Comparison of ENCODE assay signal across 8 cellular contexts in genomic region chr1:40612345-40612831, GRCh38. TPM values are rescaled to one million over a fixed set of nuclear protein-coding genes. Genes with fewer than 3 reads are reported as not detected.
DNase-seq lines count a peak whose midpoint lies in the region; ATAC-seq and TF ChIP-seq lines count a peak whose summit lies in the region.

No MANE protein-coding gene starts in this region.

- intact Hi-C loops in CD4-positive, alpha-beta T cell (cut with DNase I, micrococcal nuclease): loop anchor here (1.0 to 10.0 kb wide), 7 partner anchors 57 to 390 kb away; no protein-coding TSS in a partner anchor

- no peaks in the 10 kb centered on the region for H3K9me3 ChIP-seq in CD4-positive, alpha-beta T cell (ENCODE audit: control insufficient read depth, low read length)
- no peaks in the 10 kb centered on the region for H3K9me3 ChIP-seq in mesenchymal stem cell (ENCODE audit: control insufficient read depth, low read length)

- H3K79me1 ChIP-seq in mesenchymal stem cell (replicated peaks; ENCODE audit: low read length, poor library complexity, severe bottlenecking): no peaks in the 10 kb centered on the region

- no peak overlapping the region for H2BK12ac ChIP-seq in mesenchymal stem cell (ENCODE audit: low read length in 2 of 2)

- DNase-seq in CD4-positive, alpha-beta T cell: peak; percentile 47 to 69 (median 58)
- DNase-seq in NCI-H748 treated with DMSO at 0.1 percent for 48 hours (lab: John Stamatoyannopoulos, UW): peak; percentile 99
- peak; percentile 69 to 78 for DNase-seq in activated CD4-positive, alpha-beta T cell treated with anti-CD3 and anti-CD28 coated beads, Interleukin-2, amount 50 U/mL, for 48 hours
- peak; percentile 56 for DNase-seq in effector CD4-positive, alpha-beta T cell
- peak; percentile 66 for DNase-seq in mesenchymal stem cell
- peak; percentile 31 to 52 for DNase-seq in stimulated activated CD8-positive, alpha-beta memory T cell treated with anti-CD3 and anti-CD28 coated beads, Interleukin-4, amount 100 ng/mL, for 1 hour (ENCODE audit: low read depth in 2 of 2, low spot score in 1 of 2)

- no peaks in the 10 kb centered on the region for H3K9me3 Mint-ChIP-seq in CD4-positive, alpha-beta T cell

- no peak overlapping the region for H2AFZ ChIP-seq in mesenchymal stem cell (ENCODE audit: low read depth, low read length)

- H3K4me3 ChIP-seq in mesenchymal stem cell (ENCODE audit: insufficient read depth in 1 of 2, low read depth in 1 of 2, low read length in 2 of 2): no peak overlapping the region

- no peaks in the 10 kb centered on the region for H3K27me3 Mint-ChIP-seq in CD4-positive, alpha-beta T cell

- no peak overlapping the region for H2BK5ac ChIP-seq in mesenchymal stem cell (ENCODE audit: low read depth, low read length, poor library complexity, severe bottlenecking)

- H3K4me1 Mint-ChIP-seq in CD4-positive, alpha-beta T cell (ENCODE audit: low read depth): no peaks in the 10 kb centered on the region

- H2BK120ac ChIP-seq in mesenchymal stem cell (ENCODE audit: low read depth, low read length): no peak overlapping the region

- H2BK15ac ChIP-seq in mesenchymal stem cell (ENCODE audit: low read depth, poor library complexity, severe bottlenecking): no peak overlapping the region

- H3K4ac ChIP-seq in mesenchymal stem cell (ENCODE audit: low read depth in 1 of 2, low read length in 2 of 2): no peak overlapping the region

- no peaks in the 10 kb centered on the region for H3K36me3 Mint-ChIP-seq in CD4-positive, alpha-beta T cell (ENCODE audit: low read depth)

- H4K8ac ChIP-seq in mesenchymal stem cell (ENCODE audit: low read length): no peak overlapping the region

- H3K27ac Mint-ChIP-seq in CD4-positive, alpha-beta T cell: no peak overlapping the region

- no peak overlapping the region for H3K14ac ChIP-seq in mesenchymal stem cell (ENCODE audit: low read length in 2 of 2)

- no peak overlapping the region for H3K9ac ChIP-seq in mesenchymal stem cell (ENCODE audit: low read length)

- no peak overlapping the region for H3K4me3 Mint-ChIP-seq in CD4-positive, alpha-beta T cell

- no peak overlapping the region for H3K23ac ChIP-seq in mesenchymal stem cell (ENCODE audit: low read length in 2 of 2)

- H2AK5ac ChIP-seq in mesenchymal stem cell (ENCODE audit: low read length, severe bottlenecking): no peak overlapping the region

- WGBS in mesenchymal stem cell: 40% methylated on average over 11 of the region's 11 CpGs

- H3K36me3 ChIP-seq in mesenchymal stem cell (ENCODE audit: control insufficient read depth in 1 of 2, insufficient read depth in 2 of 2, low read depth in 1 of 2, low read length in 2 of 2): no peaks in the 10 kb centered on the region

- peak; percentile 80 for TF ChIP-seq CTCF in CD4-positive, alpha-beta T cell (IDR thresholded peaks at IDR 0.05)

- no peak overlapping the region for H4K91ac ChIP-seq in mesenchymal stem cell (ENCODE audit: low read length)

- ATAC-seq in CD4-positive, alpha-beta T cell (ENCODE audit: poor library complexity): peak; percentile 90
- ATAC-seq in HG02642 (IDR thresholded peaks at IDR 0.05; ENCODE audit: poor library complexity, unreplicated experiment) (peak; percentile 46), GM18505 (IDR thresholded peaks at IDR 0.05; ENCODE audit: unreplicated experiment) (no peak)

- CTCF ChIA-PET in CD4-positive, alpha-beta T cell (lab: Charles Lee): interaction anchor here (0.6 kb wide), 2 partner anchors 60 to 451 kb away, joined by 3 to 4 read pairs; no protein-coding TSS in a partner anchor

- POLR2A ChIA-PET in CD4-positive, alpha-beta T cell (lab: Charles Lee): no interaction called here

- H3K27me3 ChIP-seq in CD4-positive, alpha-beta T cell (ENCODE audit: control insufficient read depth, insufficient read depth, low read length): no peaks in the 10 kb centered on the region
- H3K27me3 ChIP-seq in mesenchymal stem cell (ENCODE audit: control insufficient read depth in 1 of 2, insufficient read depth in 1 of 2, low read length in 2 of 2): peaks cover 10 to 32% of the 10 kb centered on the region in 2 experiments

- H3K4me1 ChIP-seq in mesenchymal stem cell (ENCODE audit: control insufficient read depth, insufficient read depth, low read depth, low read length): peaks cover 3% of the 10 kb centered on the region

- H3K4me2 ChIP-seq in mesenchymal stem cell (ENCODE audit: low read length, poor library complexity, severe bottlenecking): no peak overlapping the region

- TF ChIP-seq POLR2A in GM18505 (IDR thresholded peaks at IDR 0.05; ENCODE audit: borderline replicate concordance, extremely low read depth, insufficient read depth, insufficient read length): no peak

- no peak overlapping the region for H3K27ac ChIP-seq in CD4-positive, alpha-beta T cell (ENCODE audit: low read depth, low read length)
- no peak overlapping the region for H3K27ac ChIP-seq in mesenchymal stem cell (ENCODE audit: low read length, poor library complexity, severe bottlenecking)

- H3K18ac ChIP-seq in mesenchymal stem cell (ENCODE audit: low read depth in 1 of 2, low read length in 2 of 2): no peak overlapping the region

RNA-seq across cellular contexts. Expression of gene RIMS3, which starts 53.1 kb away (rescaled TPM):
- total RNA-seq in CD4-positive, alpha-beta T cell: 1 to 10 TPM in 1 of 2 experiments, under 1 TPM in 1; 0.99 to 1.1 TPM
- polyA plus RNA-seq in mesenchymal stem cell (2013, experiment 1 of 2): 0.33 TPM
- 0.38 TPM for polyA plus RNA-seq in mesenchymal stem cell (2013, experiment 2 of 2)

Comparison
In these comparisons a context has a peak if more than half of its experiments do, and no peak if none do; other contexts are left out.
1. DNase-seq: peak in every context shown above with its lines; median percentile 99 in NCI-H748 treated with DMSO at 0.1 percent for 48 hours; 74 in activated CD4-positive, alpha-beta T cell treated with anti-CD3 and anti-CD28 coated beads, Interleukin-2, amount 50 U/mL, for 48 hours; 66 in mesenchymal stem cell; 58 in CD4-positive, alpha-beta T cell; 56 in effector CD4-positive, alpha-beta T cell; 42 in stimulated activated CD8-positive, alpha-beta memory T cell treated with anti-CD3 and anti-CD28 coated beads, Interleukin-4, amount 100 ng/mL, for 1 hour.